9 cellular contexts compared by ENCODE assay signal in the genomic region with DNA sequence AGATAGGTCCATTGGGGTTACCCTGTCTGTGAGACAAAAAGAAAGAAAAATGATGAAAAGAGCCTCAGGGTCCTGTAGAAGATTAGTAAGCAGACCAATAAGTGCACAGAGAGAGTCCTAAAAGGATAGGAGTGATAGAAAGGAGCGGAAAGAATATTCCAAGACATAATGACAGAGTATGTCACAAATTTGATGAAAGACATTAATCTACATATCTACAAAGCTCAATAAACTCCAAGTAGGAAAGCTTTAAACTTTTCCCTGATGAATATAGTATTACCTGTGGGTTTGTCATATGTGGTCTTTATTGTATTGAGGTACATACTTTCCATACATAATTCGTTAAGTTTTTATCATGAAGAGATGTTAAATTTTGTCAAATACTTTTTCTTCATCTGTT.
"Had no signal": no experiment of that assay in that cellular context is flagged by ENCODE, and none has a peak within 500 bp of the region (broad histone marks: within the 10 kb centered on the region; RNA-seq: fewer than 3 reads in every experiment).

No MANE protein-coding gene starts in this region.

- H3K9me3 ChIP-seq: HAP-1 had no signal

- H2AFZ ChIP-seq: GM23248 had no signal

- H3K4me1 ChIP-seq: HAP-1 had no signal

- FAIRE-seq: HTR-8/SVneo, K562 had no signal

- H3K4me3 ChIP-seq: GM23248, HAP-1, K562 had no signal

- H3K9ac ChIP-seq: GM23248 had no signal

- H3K27ac ChIP-seq: GM23248 had no signal

- ATAC-seq: HCT116, K562 had no signal

- DNase-seq: GM23248, GOT3, H7, IMR-90, KG1 had no signal

- H3K36me3 ChIP-seq: HAP-1 had no signal
